Comparison of ENCODE assay signal across 1 cellular context in the genomic region with DNA sequence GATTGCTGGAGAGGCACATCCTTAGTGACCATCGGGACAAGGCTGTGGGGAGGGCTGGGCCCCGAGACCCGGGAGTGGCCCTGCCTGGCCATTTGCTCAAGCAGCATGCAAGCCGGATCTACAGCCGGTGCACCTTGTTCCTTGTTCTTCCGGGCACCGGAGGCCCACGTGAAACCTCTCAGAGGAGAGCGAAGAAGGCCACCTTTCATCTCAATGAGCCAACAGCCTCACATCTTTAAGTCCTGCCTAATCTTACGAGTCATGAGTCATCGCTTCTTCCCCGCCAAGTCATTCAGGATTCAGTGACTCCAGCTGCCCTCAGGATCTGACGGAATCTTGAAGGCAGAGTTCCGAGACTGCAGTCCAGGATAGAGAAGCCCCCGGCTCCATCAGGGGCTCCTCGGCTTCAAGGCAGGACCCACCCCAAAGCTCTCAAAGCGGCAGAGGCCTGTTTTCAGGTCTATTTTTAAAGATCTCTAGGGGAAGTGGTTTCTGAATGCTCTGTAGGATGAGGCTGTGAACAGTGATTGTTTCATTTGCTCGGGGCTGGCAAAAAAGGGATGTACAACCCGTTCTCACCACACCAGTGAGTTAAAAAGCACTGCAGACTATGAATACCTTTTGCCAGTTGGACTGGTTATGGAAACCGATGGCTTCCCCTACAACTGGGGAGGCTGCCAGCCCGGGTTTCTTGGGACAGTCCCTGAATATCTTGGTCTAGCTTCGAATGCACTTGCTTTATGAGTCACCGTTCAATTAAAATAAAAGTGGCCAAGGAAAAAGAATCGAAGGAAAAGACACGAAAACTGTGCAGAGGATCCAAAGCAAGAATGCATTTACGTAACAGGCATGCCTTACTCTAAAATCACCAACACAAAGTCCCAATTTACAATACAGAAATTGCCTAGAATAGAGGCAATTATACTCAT.
TF ChIP-seq lines count a peak whose summit lies in the region.

No MANE protein-coding gene starts in this region.

TF ChIP-seq in H1, 55 proteins besides CTCF, POLR2A, EP300 and RAD21 (continued from another document):
- TF ChIP-seq MAFK (IDR thresholded peaks at IDR 0.05; ENCODE audit: low read depth, low read length) (peak; percentile 60; the same call in 1 of the 2 replicates), NRF1 (IDR thresholded peaks at IDR 0.05; ENCODE audit: low read depth, low read length) (no peak)
- TF ChIP-seq, protein P1, sequence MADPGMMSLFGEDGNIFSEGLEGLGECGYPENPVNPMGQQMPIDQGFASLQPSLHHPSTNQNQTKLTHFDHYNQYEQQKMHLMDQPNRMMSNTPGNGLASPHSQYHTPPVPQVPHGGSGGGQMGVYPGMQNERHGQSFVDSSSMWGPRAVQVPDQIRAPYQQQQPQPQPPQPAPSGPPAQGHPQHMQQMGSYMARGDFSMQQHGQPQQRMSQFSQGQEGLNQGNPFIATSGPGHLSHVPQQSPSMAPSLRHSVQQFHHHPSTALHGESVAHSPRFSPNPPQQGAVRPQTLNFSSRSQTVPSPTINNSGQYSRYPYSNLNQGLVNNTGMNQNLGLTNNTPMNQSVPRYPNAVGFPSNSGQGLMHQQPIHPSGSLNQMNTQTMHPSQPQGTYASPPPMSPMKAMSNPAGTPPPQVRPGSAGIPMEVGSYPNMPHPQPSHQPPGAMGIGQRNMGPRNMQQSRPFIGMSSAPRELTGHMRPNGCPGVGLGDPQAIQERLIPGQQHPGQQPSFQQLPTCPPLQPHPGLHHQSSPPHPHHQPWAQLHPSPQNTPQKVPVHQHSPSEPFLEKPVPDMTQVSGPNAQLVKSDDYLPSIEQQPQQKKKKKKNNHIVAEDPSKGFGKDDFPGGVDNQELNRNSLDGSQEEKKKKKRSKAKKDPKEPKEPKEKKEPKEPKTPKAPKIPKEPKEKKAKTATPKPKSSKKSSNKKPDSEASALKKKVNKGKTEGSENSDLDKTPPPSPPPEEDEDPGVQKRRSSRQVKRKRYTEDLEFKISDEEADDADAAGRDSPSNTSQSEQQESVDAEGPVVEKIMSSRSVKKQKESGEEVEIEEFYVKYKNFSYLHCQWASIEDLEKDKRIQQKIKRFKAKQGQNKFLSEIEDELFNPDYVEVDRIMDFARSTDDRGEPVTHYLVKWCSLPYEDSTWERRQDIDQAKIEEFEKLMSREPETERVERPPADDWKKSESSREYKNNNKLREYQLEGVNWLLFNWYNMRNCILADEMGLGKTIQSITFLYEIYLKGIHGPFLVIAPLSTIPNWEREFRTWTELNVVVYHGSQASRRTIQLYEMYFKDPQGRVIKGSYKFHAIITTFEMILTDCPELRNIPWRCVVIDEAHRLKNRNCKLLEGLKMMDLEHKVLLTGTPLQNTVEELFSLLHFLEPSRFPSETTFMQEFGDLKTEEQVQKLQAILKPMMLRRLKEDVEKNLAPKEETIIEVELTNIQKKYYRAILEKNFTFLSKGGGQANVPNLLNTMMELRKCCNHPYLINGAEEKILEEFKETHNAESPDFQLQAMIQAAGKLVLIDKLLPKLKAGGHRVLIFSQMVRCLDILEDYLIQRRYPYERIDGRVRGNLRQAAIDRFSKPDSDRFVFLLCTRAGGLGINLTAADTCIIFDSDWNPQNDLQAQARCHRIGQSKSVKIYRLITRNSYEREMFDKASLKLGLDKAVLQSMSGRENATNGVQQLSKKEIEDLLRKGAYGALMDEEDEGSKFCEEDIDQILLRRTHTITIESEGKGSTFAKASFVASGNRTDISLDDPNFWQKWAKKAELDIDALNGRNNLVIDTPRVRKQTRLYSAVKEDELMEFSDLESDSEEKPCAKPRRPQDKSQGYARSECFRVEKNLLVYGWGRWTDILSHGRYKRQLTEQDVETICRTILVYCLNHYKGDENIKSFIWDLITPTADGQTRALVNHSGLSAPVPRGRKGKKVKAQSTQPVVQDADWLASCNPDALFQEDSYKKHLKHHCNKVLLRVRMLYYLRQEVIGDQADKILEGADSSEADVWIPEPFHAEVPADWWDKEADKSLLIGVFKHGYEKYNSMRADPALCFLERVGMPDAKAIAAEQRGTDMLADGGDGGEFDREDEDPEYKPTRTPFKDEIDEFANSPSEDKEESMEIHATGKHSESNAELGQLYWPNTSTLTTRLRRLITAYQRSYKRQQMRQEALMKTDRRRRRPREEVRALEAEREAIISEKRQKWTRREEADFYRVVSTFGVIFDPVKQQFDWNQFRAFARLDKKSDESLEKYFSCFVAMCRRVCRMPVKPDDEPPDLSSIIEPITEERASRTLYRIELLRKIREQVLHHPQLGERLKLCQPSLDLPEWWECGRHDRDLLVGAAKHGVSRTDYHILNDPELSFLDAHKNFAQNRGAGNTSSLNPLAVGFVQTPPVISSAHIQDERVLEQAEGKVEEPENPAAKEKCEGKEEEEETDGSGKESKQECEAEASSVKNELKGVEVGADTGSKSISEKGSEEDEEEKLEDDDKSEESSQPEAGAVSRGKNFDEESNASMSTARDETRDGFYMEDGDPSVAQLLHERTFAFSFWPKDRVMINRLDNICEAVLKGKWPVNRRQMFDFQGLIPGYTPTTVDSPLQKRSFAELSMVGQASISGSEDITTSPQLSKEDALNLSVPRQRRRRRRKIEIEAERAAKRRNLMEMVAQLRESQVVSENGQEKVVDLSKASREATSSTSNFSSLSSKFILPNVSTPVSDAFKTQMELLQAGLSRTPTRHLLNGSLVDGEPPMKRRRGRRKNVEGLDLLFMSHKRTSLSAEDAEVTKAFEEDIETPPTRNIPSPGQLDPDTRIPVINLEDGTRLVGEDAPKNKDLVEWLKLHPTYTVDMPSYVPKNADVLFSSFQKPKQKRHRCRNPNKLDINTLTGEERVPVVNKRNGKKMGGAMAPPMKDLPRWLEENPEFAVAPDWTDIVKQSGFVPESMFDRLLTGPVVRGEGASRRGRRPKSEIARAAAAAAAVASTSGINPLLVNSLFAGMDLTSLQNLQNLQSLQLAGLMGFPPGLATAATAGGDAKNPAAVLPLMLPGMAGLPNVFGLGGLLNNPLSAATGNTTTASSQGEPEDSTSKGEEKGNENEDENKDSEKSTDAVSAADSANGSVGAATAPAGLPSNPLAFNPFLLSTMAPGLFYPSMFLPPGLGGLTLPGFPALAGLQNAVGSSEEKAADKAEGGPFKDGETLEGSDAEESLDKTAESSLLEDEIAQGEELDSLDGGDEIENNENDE (IDR thresholded peaks at IDR 0.05; ENCODE audit: insufficient replicate concordance, low read length), result no peak
- TF ChIP-seq, protein P2, sequence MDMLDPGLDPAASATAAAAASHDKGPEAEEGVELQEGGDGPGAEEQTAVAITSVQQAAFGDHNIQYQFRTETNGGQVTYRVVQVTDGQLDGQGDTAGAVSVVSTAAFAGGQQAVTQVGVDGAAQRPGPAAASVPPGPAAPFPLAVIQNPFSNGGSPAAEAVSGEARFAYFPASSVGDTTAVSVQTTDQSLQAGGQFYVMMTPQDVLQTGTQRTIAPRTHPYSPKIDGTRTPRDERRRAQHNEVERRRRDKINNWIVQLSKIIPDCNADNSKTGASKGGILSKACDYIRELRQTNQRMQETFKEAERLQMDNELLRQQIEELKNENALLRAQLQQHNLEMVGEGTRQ (IDR thresholded peaks at IDR 0.05; ENCODE audit: low read length), result no peak
